In genomic region chr2:120470717-120471060, GRCh38 we compare ENCODE assay signal across 1 cellular context.
TF ChIP-seq lines count a peak whose summit lies in the region.

No MANE protein-coding gene starts in this region.

TF ChIP-seq in HepG2, 621 proteins besides CTCF, POLR2A, EP300 and RAD21 (continued from another document and continues in another):
- TF ChIP-seq ZNF687 (CRISPR knock-in tag; IDR thresholded peaks at IDR 0.05) (no peak), POLR2AphosphoS2 (IDR thresholded peaks at IDR 0.05; ENCODE audit: low read depth, low read length) (no peak), HOXD1 (CRISPR knock-in tag; IDR thresholded peaks at IDR 0.05) (no peak), ISX (CRISPR knock-in tag; conservative IDR thresholded peaks at IDR 0.05) (no peak), ZNF547 (CRISPR knock-in tag; IDR thresholded peaks at IDR 0.05) (0 out of 2 replicates have a peak, but pooled peaks have one; percentile 54), SNAI1 (CRISPR knock-in tag; IDR thresholded peaks at IDR 0.05; ENCODE audit: borderline replicate concordance) (no peak), ZNF383 (CRISPR knock-in tag; IDR thresholded peaks at IDR 0.05; ENCODE audit: borderline replicate concordance) (peak; percentile 93; the same call in 1 of the 2 replicates), ZFP82 (CRISPR knock-in tag; IDR thresholded peaks at IDR 0.05; ENCODE audit: borderline replicate concordance) (no peak), NFYB (CRISPR knock-in tag; IDR thresholded peaks at IDR 0.05) (no peak), GTF3A (CRISPR knock-in tag; conservative IDR thresholded peaks at IDR 0.05) (0 out of 2 replicates have a peak, but pooled peaks have one; percentile 45), ZFX (CRISPR knock-in tag; IDR thresholded peaks at IDR 0.05; ENCODE audit: low read depth) (peak; percentile 52; the same call in 1 of the 2 replicates), HDAC6 (IDR thresholded peaks at IDR 0.05; ENCODE audit: low read depth, low read length) (no peak), ZBTB40 (IDR thresholded peaks at IDR 0.05) (no peak), ZBTB40 (CRISPR knock-in tag; IDR thresholded peaks at IDR 0.05) (no peak), ZNF512B (CRISPR knock-in tag; IDR thresholded peaks at IDR 0.05; ENCODE audit: borderline replicate concordance) (no peak), ARNTL (CRISPR knock-in tag; IDR thresholded peaks at IDR 0.05) (peak; percentile 2; the same call in 1 of the 2 replicates), HINFP (CRISPR knock-in tag; IDR thresholded peaks at IDR 0.05; ENCODE audit: low read depth) (peak; percentile 17; the same call in 1 of the 2 replicates), ZNF790 (CRISPR knock-in tag; IDR thresholded peaks at IDR 0.05; ENCODE audit: borderline replicate concordance) (no peak), AGO1 (IDR thresholded peaks at IDR 0.05; ENCODE audit: low read depth, low read length, poor library complexity, severe bottlenecking) (no peak), ZNF556 (CRISPR knock-in tag; IDR thresholded peaks at IDR 0.05; ENCODE audit: borderline replicate concordance) (0 out of 2 replicates have a peak, but pooled peaks have one; percentile 27), ATF5 (CRISPR knock-in tag; IDR thresholded peaks at IDR 0.05; ENCODE audit: low read depth) (0 out of 2 replicates have a peak, but pooled peaks have one; percentile 67), HMGXB4 (CRISPR knock-in tag; IDR thresholded peaks at IDR 0.05; ENCODE audit: borderline replicate concordance in 1 of 2, low read depth in 1 of 2) (peak in 1 of 2 experiments; percentile 54; a peak in 1 of 4 replicates), ZNF253 (CRISPR knock-in tag; IDR thresholded peaks at IDR 0.05; ENCODE audit: borderline replicate concordance) (no peak)
